Comparison of ENCODE assay signal across 22 cellular contexts in genomic region chr4:76339364-76339763, GRCh38. TPM values are rescaled to one million over a fixed set of nuclear protein-coding genes. Genes with fewer than 3 reads are reported as not detected.
DNase-seq lines count a peak whose midpoint lies in the region; ATAC-seq, FAIRE-seq and TF ChIP-seq lines count a peak whose summit lies in the region.
"Had no signal": no experiment of that assay in that cellular context is flagged by ENCODE, and none has a peak within 500 bp of the region (broad histone marks: within the 10 kb centered on the region; RNA-seq: fewer than 3 reads in every experiment).

No MANE protein-coding gene starts in this region.

- no peaks in the 10 kb centered on the region for H3K9me3 ChIP-seq in HepG2 (ENCODE audit: low read length)
- no peaks in the 10 kb centered on the region for H3K9me3 ChIP-seq in right lobe of liver
- no peaks in the 10 kb centered on the region for H3K9me3 ChIP-seq in adipocyte (ENCODE audit: control insufficient read depth, low read length)
- H3K9me3 ChIP-seq: MG63 had no signal

- in situ Hi-C loops in HepG2 (cut with HindIII; ENCODE audit: extremely low pct_ligation_motif_present, low pct_unique_long_range_greater_than_20kb) = no loop called here

- WGBS in HepG2 (ENCODE audit: low lambda C conversion rate) = 9% methylated on average over 2 of the region's 2 CpGs
- WGBS in right lobe of liver (ENCODE audit: insufficient coverage, low coverage, low lambda C conversion rate, missing lambda C conversion rate) = 33% methylated on average over 2 of the region's 2 CpGs

- H3K4me1 ChIP-seq in HepG2 (ENCODE audit: insufficient read depth, low read length) = peaks cover 14% of the 10 kb centered on the region; the same call in 1 of the 2 replicates
- peaks cover 0 to 3% (median 0%) of the 10 kb centered on the region in 4 donors for H3K4me1 ChIP-seq in right lobe of liver
- H3K4me1 ChIP-seq in adipocyte (ENCODE audit: control insufficient read depth, insufficient read depth, low read length) = peaks cover 7% of the 10 kb centered on the region

- H3K4me2 ChIP-seq in HepG2 (ENCODE audit: low read depth, low read length) = no peak overlapping the region

- TF ChIP-seq CTCF in HepG2 (CRISPR knock-in tag; IDR thresholded peaks at IDR 0.05) (no peak), right lobe of liver (IDR thresholded peaks at IDR 0.05) (no peak)

- no peak overlapping the region for H3K4me3 ChIP-seq in HepG2 (replicated peaks in 1 of 3; ENCODE audit: insufficient read depth in 1 of 3, low read depth in 2 of 3, low read length in 3 of 3)
- H3K4me3 ChIP-seq in right lobe of liver = no peak overlapping the region
- H3K4me3 ChIP-seq in adipocyte (ENCODE audit: low read length) = no peak overlapping the region
- H3K4me3 ChIP-seq: MG63 had no signal

- H3K79me2 ChIP-seq in HepG2 (ENCODE audit: insufficient read depth, low read length) = no peaks in the 10 kb centered on the region

- H3K9ac ChIP-seq in HepG2 (ENCODE audit: insufficient read depth, low read depth, low read length) (no peak overlapping the region), adipocyte (ENCODE audit: low read length) (no peak overlapping the region)

- ATAC-seq in HepG2 (peak; percentile 71), right lobe of liver (no peak), Right ventricle myocardium inferior (no peak), HG03571 (IDR thresholded peaks at IDR 0.05; ENCODE audit: unreplicated experiment) (no peak), HG03439 (IDR thresholded peaks at IDR 0.05; ENCODE audit: unreplicated experiment) (no peak)

- intact Hi-C loops in HepG2 (cut with micrococcal nuclease; ENCODE audit: unreplicated experiment) = no loop called here
- intact Hi-C loops in right lobe of liver (cut with DNase I) = no loop called here
- intact Hi-C loops in Right ventricle myocardium inferior (cut with DNase I) = no loop called here

- FAIRE-seq in HepG2 (lab: Jason Lieb, UNC) = no peak
- FAIRE-seq: A204.1, GM19239 had no signal

- no peaks in the 10 kb centered on the region for H4K20me1 ChIP-seq in HepG2 (ENCODE audit: insufficient read depth, low read length)

- POLR2A ChIA-PET in HepG2 (lab: Yijun Ruan, JAX) = no interaction called here

- H3K27ac ChIP-seq in HepG2 (ENCODE audit: extremely low read length, insufficient read depth, low read length) = no peak overlapping the region
- no peak overlapping the region for H3K27ac ChIP-seq in right lobe of liver
- H3K27ac ChIP-seq: C4-2B had no signal

- CTCF ChIA-PET in HepG2 (lab: Yijun Ruan, JAX; ENCODE audit: low intra/inter-chr PET ratio, low total read pairs) = no interaction called here

- TF ChIP-seq POLR2A in HepG2 (IDR thresholded peaks at IDR 0.05; ENCODE audit: insufficient read depth in 1 of 2, low read depth in 2 of 2, low read length in 2 of 2) (no peak), right lobe of liver (IDR thresholded peaks at IDR 0.05) (no peak)

- BruUV-seq in HepG2 (replicated peaks; lab: Mats Ljungman, UMichigan) = no TSS peak

- TF ChIP-seq RAD21 in HepG2 (CRISPR knock-in tag; IDR thresholded peaks at IDR 0.05) = no peak

- H3K27me3 ChIP-seq in HepG2 (ENCODE audit: control insufficient read depth in 1 of 2, insufficient read depth in 2 of 2, low read length in 2 of 2) (no peaks in the 10 kb centered on the region), right lobe of liver (no peaks in the 10 kb centered on the region), adipocyte (replicated peaks; ENCODE audit: control insufficient read depth, insufficient read depth, low read length) (peaks cover 3% of the 10 kb centered on the region)
- H3K27me3 ChIP-seq: MG63 had no signal

- peak; percentile 3 for DNase-seq in HepG2 (ENCODE audit: low spot score)
- no peak for DNase-seq in right lobe of liver
- DNase-seq in adipocyte (ENCODE audit: low read depth) = peak; percentile 3
- DNase-seq in iris pigment epithelial cell (ENCODE audit: low read depth) = peak; percentile 3
- no peak for DNase-seq in Right ventricle myocardium inferior (ENCODE audit: missing footprints)
- no peak for DNase-seq in stimulated activated CD4-positive, alpha-beta T cell treated with anti-CD3 and anti-CD28 coated beads, Interleukin-12 subunit alpha, Interleukin-12 subunit beta, amount 100 ng/mL, for 4 hours
- DNase-seq: COR-L47; H9; MG63; NCI-H1105; NCI-H1694 treated with DMSO at 0.1 percent for 48 hours; NCI-H2107; NCI-H226; NCI-H524 treated with DMSO at 0.1 percent for 48 hours; NK-92 treated with Interleukin-12 subunit alpha and Interleukin-12 subunit beta, amount 100 ng/mL, for 24 hours; SIG-M5 had no signal

- H2AFZ ChIP-seq in HepG2 (ENCODE audit: low read length) = no peak overlapping the region

- no peak for TF ChIP-seq EP300 in HepG2 (IDR thresholded peaks at IDR 0.05; ENCODE audit: low read depth in 2 of 2, low read length in 2 of 2)
- no peak for TF ChIP-seq EP300 in HepG2 (CRISPR knock-in tag; IDR thresholded peaks at IDR 0.05; ENCODE audit: borderline replicate concordance)

- H3K36me3 ChIP-seq in HepG2 (replicated peaks in 1 of 2; ENCODE audit: control insufficient read depth in 1 of 2, insufficient read depth in 2 of 2, low read length in 2 of 2) (no peaks in the 10 kb centered on the region), right lobe of liver (no peaks in the 10 kb centered on the region), adipocyte (ENCODE audit: control insufficient read depth, insufficient read depth, low read length, severe bottlenecking) (no peaks in the 10 kb centered on the region)
- H3K36me3 ChIP-seq: MG63 had no signal

TF ChIP-seq in HepG2, 621 proteins besides CTCF, POLR2A, EP300 and RAD21 (continues in another document):
- TF ChIP-seq SOX13 (IDR thresholded peaks at IDR 0.05) (no peak), SOX13 (CRISPR knock-in tag; conservative IDR thresholded peaks at IDR 0.05 in 1 of 2, IDR thresholded peaks at IDR 0.05 in 1 of 2) (peak in 1 of 2 experiments; percentile 71; a peak in 2 of 4 replicates), BHLHE40 (IDR thresholded peaks at IDR 0.05; ENCODE audit: low read length) (0 out of 2 replicates have a peak, but pooled peaks have one; percentile 13), SOX6 (IDR thresholded peaks at IDR 0.05) (no peak), SOX6 (CRISPR knock-in tag; IDR thresholded peaks at IDR 0.05) (peak; percentile 66; the same call in 1 of the 2 replicates), ZNF788 (CRISPR knock-in tag; IDR thresholded peaks at IDR 0.05; ENCODE audit: borderline replicate concordance) (no peak), ARID5B (CRISPR knock-in tag; IDR thresholded peaks at IDR 0.05) (peak; percentile 50; the same call in 1 of the 2 replicates), FOXP1 (IDR thresholded peaks at IDR 0.05) (peak; percentile 52; the same call in 1 of the 2 replicates), FOXP1 (CRISPR knock-in tag; IDR thresholded peaks at IDR 0.05) (peak; percentile 61; the same call in 1 of the 2 replicates)

RNA-seq across cellular contexts. Expression of gene STBD1, which starts 32.8 kb away (rescaled TPM):
- total RNA-seq in HepG2 (2016; rRNA removed; fragmentation: Illumina TruSeq; extraction: Trizol) (3.5 and 4.3 TPM in 2 replicates), right lobe of liver (10 to 100 TPM; 16.3 to 53.5 (median 37.6) TPM), Right ventricle myocardium inferior (29.4 TPM)
- 1.0 and 1.1 TPM in 2 replicates for total RNA-seq in HepG2 (2016; cell fraction: cytosol; rRNA removed; fragmentation: Illumina TruSeq; extraction: Trizol; ENCODE audit: low read depth)
- 4.2 and 4.3 TPM in 2 replicates for total RNA-seq in HepG2 (2016; cell fraction: insoluble cytoplasmic fraction; rRNA removed; fragmentation: Illumina TruSeq; extraction: Trizol)
- total RNA-seq in HepG2 (2016; cell fraction: membrane; rRNA removed; fragmentation: Illumina TruSeq; extraction: Trizol) = 2.4 and 2.7 TPM in 2 replicates
- 3.8 and 4.3 TPM in 2 replicates for total RNA-seq in HepG2 (2016; cell fraction: nucleus; rRNA removed; fragmentation: Illumina TruSeq; extraction: Trizol)
- polyA plus RNA-seq in HepG2 (2011; rRNA removed) = 2.8 and 4.9 TPM in 2 replicates
- 3.9 and 4.1 TPM in 2 replicates for polyA plus RNA-seq in HepG2 (2011; cell fraction: cytosol; rRNA removed)
- 1.3 and 2.3 TPM in 2 replicates for polyA plus RNA-seq in HepG2 (2011; cell fraction: nucleus; rRNA removed)
- polyA plus RNA-seq in HepG2 (2012) = 9.6 and 14.4 TPM in 2 replicates
- polyA plus RNA-seq in HepG2 (2016; cell fraction: cytosol; fragmentation: Illumina TruSeq; extraction: Trizol; ENCODE audit: low read depth) = 0.35 and 0.55 TPM in 2 replicates
- 1.5 and 3.0 TPM in 2 replicates for polyA plus RNA-seq in HepG2 (2016; cell fraction: insoluble cytoplasmic fraction; fragmentation: Illumina TruSeq; extraction: Trizol; ENCODE audit: low read depth)
- 0.88 and 1.2 TPM in 2 replicates for polyA plus RNA-seq in HepG2 (2016; cell fraction: membrane; fragmentation: Illumina TruSeq; extraction: Trizol; ENCODE audit: low read depth)
- polyA plus RNA-seq in HepG2 (2016; cell fraction: nucleus; fragmentation: Illumina TruSeq; extraction: Trizol; ENCODE audit: insufficient read depth, low read depth) = 2.0 and 3.1 TPM in 2 replicates
- 2.0 and 7.2 TPM in 2 replicates for polyA minus RNA-seq in HepG2 (2011; rRNA and poly(A)+ RNA removed; ENCODE audit: low replicate concordance)
- 1.8 and 7.7 TPM in 2 replicates for polyA minus RNA-seq in HepG2 (2011; cell fraction: cytosol; rRNA and poly(A)+ RNA removed)
- polyA minus RNA-seq in HepG2 (2011; cell fraction: nucleus; rRNA and poly(A)+ RNA removed) = 1.9 and 3.1 TPM in 2 replicates
- total RNA-seq: OCI-LY7 had no signal

Comparison
In these comparisons a context has a peak if more than half of its experiments do, and no peak if none do; other contexts are left out.
1. DNase-seq: peak in HepG2 (single experiment), adipocyte (single experiment) and iris pigment epithelial cell (single experiment); none in right lobe of liver (0 of 3), Right ventricle myocardium inferior (single experiment) and stimulated activated CD4-positive, alpha-beta T cell treated with anti-CD3 and anti-CD28 coated beads, Interleukin-12 subunit alpha, Interleukin-12 subunit beta, amount 100 ng/mL, for 4 hours (single experiment).